ENCODE assay signal across 1 cellular context in genomic region chr17:41894791-41895331, GRCh38.
TF ChIP-seq lines count a peak whose summit lies in the region.

No MANE protein-coding gene starts in this region.

TF ChIP-seq in IMR-90, 13 proteins besides CTCF, POLR2A, EP300 and RAD21 (continued from another document):
- no peak for TF ChIP-seq USF2 (IDR thresholded peaks at IDR 0.05; ENCODE audit: low read depth, low read length)
- no peak for TF ChIP-seq NFE2L2 (IDR thresholded peaks at IDR 0.05; ENCODE audit: low read depth, low read length)
- TF ChIP-seq ELK1 (IDR thresholded peaks at IDR 0.05; ENCODE audit: borderline replicate concordance, low read depth, low read length): no peak
- TF ChIP-seq MAZ (IDR thresholded peaks at IDR 0.05; ENCODE audit: borderline replicate concordance, low read depth, low read length): no peak
- TF ChIP-seq CEBPB (IDR thresholded peaks at IDR 0.05; ENCODE audit: low read depth, low read length): peak; percentile 98
- TF ChIP-seq RCOR1 (IDR thresholded peaks at IDR 0.05; ENCODE audit: insufficient replicate concordance, low read length): no peak
- no peak for TF ChIP-seq SMC3 (IDR thresholded peaks at IDR 0.05; ENCODE audit: low read depth, low read length)
- peak; percentile 90 for TF ChIP-seq BHLHE40 (IDR thresholded peaks at IDR 0.05; ENCODE audit: low read depth, low read length)
- no peak for TF ChIP-seq MXI1 (IDR thresholded peaks at IDR 0.05; ENCODE audit: borderline replicate concordance, low read depth, low read length)
TF ChIP-seq in IMR-90: peak in this region for 3.
